ENCODE assay signal across 21 cellular contexts in genomic region chr3:26099692-26100091, GRCh38.
DNase-seq lines count a peak whose midpoint lies in the region; ATAC-seq and TF ChIP-seq lines count a peak whose summit lies in the region.
"Had no signal": no experiment of that assay in that cellular context is flagged by ENCODE, and none has a peak within 500 bp of the region (broad histone marks: within the 10 kb centered on the region; RNA-seq: fewer than 3 reads in every experiment).

No MANE protein-coding gene starts in this region.

- H3K9ac ChIP-seq in adipocyte (ENCODE audit: low read length) (no peak overlapping the region), smooth muscle cell (ENCODE audit: low read depth) (no peak overlapping the region)
- H3K9ac ChIP-seq: parathyroid adenoma had no signal

- H3F3A ChIP-seq in smooth muscle cell (ENCODE audit: low read depth): no peaks in the 10 kb centered on the region

- intact Hi-C loops in stomach (cut with DNase I; ENCODE audit: low total_unique reads): no loop called here

- no peak for TF ChIP-seq POLR2A in stomach (IDR thresholded peaks at IDR 0.05)

- H2AFZ ChIP-seq in smooth muscle cell (ENCODE audit: low read depth): no peak overlapping the region
- H2AFZ ChIP-seq: parathyroid adenoma had no signal

- DNase-seq in adipocyte (ENCODE audit: low read depth) (peak; percentile 0), glomerular visceral epithelial cell (ENCODE audit: extremely low spot score) (peak; percentile 26), left kidney (ENCODE audit: low read depth, low spot score) (peak; percentile 39), smooth muscle cell (lab: John Stamatoyannopoulos, UW; ENCODE audit: unreplicated experiment) (no peak), stomach (no peak)
- no peak for DNase-seq in stimulated activated CD4-positive, alpha-beta T cell treated with anti-CD3 and anti-CD28 coated beads, Interleukin-4, amount 100 ng/mL, for 1 hour
- DNase-seq: activated CD8-positive, alpha-beta T cell treated with anti-CD3 and anti-CD28 coated beads for 36 hours; activated naive CD4-positive, alpha-beta T cell treated with Interleukin-2 at 50 U/mL for 16 hours; DND-41; effector CD4-positive, alpha-beta T cell; esophagus squamous epithelium; immature natural killer cell; mammary epithelial cell; natural killer cell; NCI-H1694 treated with DMSO at 0.1 percent for 48 hours; NCI-H446; stimulated activated naive CD8-positive, alpha-beta T cell treated with anti-CD3 and anti-CD28 coated beads, Interleukin-15, Interleukin-2, amounts not matched to agents 100 U/mL and 50 U/mL, for 24 hours; transverse colon had no signal

- H3K4me1 ChIP-seq in adipocyte (ENCODE audit: control insufficient read depth, insufficient read depth, low read length) (no peaks in the 10 kb centered on the region), smooth muscle cell (ENCODE audit: low read depth) (peaks cover 6% of the 10 kb centered on the region), stomach (peaks cover 9 to 21% (median 13%) of the 10 kb centered on the region in 4 donors)
- H3K4me1 ChIP-seq: parathyroid adenoma, transverse colon had no signal

- H3K9me3 ChIP-seq in adipocyte (ENCODE audit: control insufficient read depth, low read length) (peaks cover 22% of the 10 kb centered on the region), smooth muscle cell (replicated peaks; ENCODE audit: low read depth) (no peaks in the 10 kb centered on the region), stomach (peaks cover 0 to 27% (median 12%) of the 10 kb centered on the region in 4 donors)

- H3K79me2 ChIP-seq in smooth muscle cell (ENCODE audit: low read depth): no peaks in the 10 kb centered on the region
- H3K79me2 ChIP-seq: parathyroid adenoma had no signal

- TF ChIP-seq CTCF in smooth muscle cell (IDR thresholded peaks at IDR 0.05; ENCODE audit: borderline replicate concordance, insufficient read depth, poor library complexity, severe bottlenecking) (no peak), stomach (IDR thresholded peaks at IDR 0.05) (no peak)

- peak overlapping the region; percentile 24 for H3K4me2 ChIP-seq in smooth muscle cell

- no peaks in the 10 kb centered on the region for H3K27me3 ChIP-seq in adipocyte (replicated peaks; ENCODE audit: control insufficient read depth, insufficient read depth, low read length)
- no peaks in the 10 kb centered on the region for H3K27me3 ChIP-seq in smooth muscle cell (ENCODE audit: low read depth)
- H3K27me3 ChIP-seq in stomach: no peaks in the 10 kb centered on the region
- H3K27me3 ChIP-seq: esophagus squamous epithelium, transverse colon had no signal

- H3K4me3 ChIP-seq in adipocyte (ENCODE audit: low read length) (no peak overlapping the region), smooth muscle cell (no peak overlapping the region), stomach (no peak overlapping the region)
- H3K4me3 ChIP-seq: esophagus squamous epithelium, K562, transverse colon had no signal

- no peak for ATAC-seq in HG02798 (IDR thresholded peaks at IDR 0.05; ENCODE audit: poor library complexity, unreplicated experiment)
- ATAC-seq: activated CD8-positive, alpha-beta T cell treated with anti-CD3 and anti-CD28 coated beads for 36 hours; K562; natural killer cell; stimulated activated naive CD8-positive, alpha-beta T cell treated with anti-CD3 and anti-CD28 coated beads, Interleukin-15, Interleukin-2, amounts not matched to agents 100 U/mL and 50 U/mL, for 24 hours had no signal

- TF ChIP-seq EP300 in stomach (IDR thresholded peaks at IDR 0.05): no peak

- H3K36me3 ChIP-seq in adipocyte (ENCODE audit: control insufficient read depth, insufficient read depth, low read length, severe bottlenecking) (no peaks in the 10 kb centered on the region), smooth muscle cell (ENCODE audit: low read depth) (no peaks in the 10 kb centered on the region), stomach (no peaks in the 10 kb centered on the region)
- H3K36me3 ChIP-seq: esophagus squamous epithelium, transverse colon had no signal

- H3K27ac ChIP-seq in smooth muscle cell (ENCODE audit: low read depth): peak overlapping the region; percentile 24
- H3K27ac ChIP-seq in stomach: peak overlapping the region in 1 of 5 donors; percentile 3
- H3K27ac ChIP-seq: parathyroid adenoma, transverse colon had no signal

- H4K20me1 ChIP-seq in smooth muscle cell (ENCODE audit: low read depth): no peaks in the 10 kb centered on the region

Comparison
In these comparisons a context has a peak if more than half of its experiments do, and no peak if none do; other contexts are left out.
1. DNase-seq: peak in adipocyte (single experiment), glomerular visceral epithelial cell (single experiment) and left kidney (single experiment); none in smooth muscle cell (single experiment), stomach (single experiment) and stimulated activated CD4-positive, alpha-beta T cell treated with anti-CD3 and anti-CD28 coated beads, Interleukin-4, amount 100 ng/mL, for 1 hour (single experiment).